Comparison of ENCODE assay signal across 10 cellular contexts in genomic region chr3:42747581-42747980, GRCh38. TPM values are rescaled to one million over a fixed set of nuclear protein-coding genes. Genes with fewer than 3 reads are reported as not detected.
A peak's percentile ranks its signal among the peaks of the same experiment; 100 is the strongest.
DNase-seq lines count a peak whose midpoint lies in the region; ATAC-seq and TF ChIP-seq lines count a peak whose summit lies in the region.
"Had no signal": no experiment of that assay in that cellular context is flagged by ENCODE, and none has a peak within 500 bp of the region (broad histone marks: within the 10 kb centered on the region; RNA-seq: fewer than 3 reads in every experiment).

No MANE protein-coding gene starts in this region.

- no peaks in the 10 kb centered on the region for H3K9me3 Mint-ChIP-seq in CD4-positive, alpha-beta T cell
- no peaks in the 10 kb centered on the region for H3K9me3 Mint-ChIP-seq in T-helper 1 cell treated with Interleukin-12 subunit alpha and Interleukin-12 subunit beta and Interleukin-4 antibody, amounts not matched to agents 30 μg/mL and 1 μg/mL, for 36 hours

- TF ChIP-seq POLR2A in ovary (IDR thresholded peaks at IDR 0.05), result no peak

- intact Hi-C loops in CD4-positive, alpha-beta T cell (cut with DNase I, micrococcal nuclease), result loop anchor here in 1 of 2 experiments (5.0 kb wide), 1 partner anchor 165 kb away; the partner anchor contains the start of gene SEC22C
- intact Hi-C loops in psoas muscle (cut with DNase I) (loop anchor here (5.0 to 10.0 kb wide), 2 partner anchors 93 to 165 kb away; partner anchors contain the start of genes SEC22C (in 1 of the 2) and ZBTB47 (in 1 of the 2)), ovary (cut with DNase I) (loop anchor here in 2 of 4 donors (10.0 kb wide), 2 partner anchors 93 to 163 kb away; partner anchors contain the start of genes SEC22C (in 1 of the 2) and ZBTB47 (in 1 of the 2))

- TF ChIP-seq CTCF in CD4-positive, alpha-beta T cell (IDR thresholded peaks at IDR 0.05), result no peak
- no peak for TF ChIP-seq CTCF in psoas muscle (IDR thresholded peaks at IDR 0.05)
- no peak for TF ChIP-seq CTCF in ovary (IDR thresholded peaks at IDR 0.05)

- ATAC-seq in CD4-positive, alpha-beta T cell (ENCODE audit: poor library complexity), result peak; percentile 91
- ATAC-seq in psoas muscle, result no peak
- no peak for ATAC-seq in GM21360 (IDR thresholded peaks at IDR 0.05; ENCODE audit: unreplicated experiment)
- ATAC-seq in HG03439 (IDR thresholded peaks at IDR 0.05; ENCODE audit: unreplicated experiment), result no peak

- no peak overlapping the region for H3K4me3 ChIP-seq in psoas muscle
- H3K4me3 ChIP-seq in ovary, result no peak overlapping the region
- H3K4me3 ChIP-seq: Peyer's patch had no signal

- POLR2A ChIA-PET in CD4-positive, alpha-beta T cell (lab: Charles Lee), result interaction anchor here (0.6 to 1.4 kb wide), 5 partner anchors 8 to 800 kb away, joined by 3 to 5 read pairs (median 4); partner anchors contain the start of gene VIPR1

- peak overlapping the region; percentile 49 for H3K4me3 Mint-ChIP-seq in CD4-positive, alpha-beta T cell
- H3K4me3 Mint-ChIP-seq in T-helper 1 cell treated with Interleukin-12 subunit alpha and Interleukin-12 subunit beta and Interleukin-4 antibody, amounts not matched to agents 30 μg/mL and 1 μg/mL, for 36 hours, result no peak overlapping the region

- no peaks in the 10 kb centered on the region for H3K36me3 ChIP-seq in psoas muscle (ENCODE audit: insufficient read depth in 1 of 2, low read depth in 1 of 2)
- H3K36me3 ChIP-seq in ovary, result no peaks in the 10 kb centered on the region
- H3K36me3 ChIP-seq: Peyer's patch had no signal

- no peaks in the 10 kb centered on the region for H3K36me3 Mint-ChIP-seq in CD4-positive, alpha-beta T cell (ENCODE audit: low read depth)
- no peaks in the 10 kb centered on the region for H3K36me3 Mint-ChIP-seq in T-helper 1 cell treated with Interleukin-12 subunit alpha and Interleukin-12 subunit beta and Interleukin-4 antibody, amounts not matched to agents 30 μg/mL and 1 μg/mL, for 36 hours (ENCODE audit: low read depth)

- DNase-seq in CD4-positive, alpha-beta T cell, result peak; percentile 22 to 50 (median 38)
- peak in 12 of 61 donors; percentile 11 to 63 (median 37) for DNase-seq in caudate nucleus (lab: John Stamatoyannopoulos, UW)
- no peak for DNase-seq in psoas muscle
- DNase-seq in LoVo (ENCODE audit: low spot score), result no peak
- DNase-seq in ovary, result no peak

- TF ChIP-seq EP300 in ovary (IDR thresholded peaks at IDR 0.05), result no peak

- H3K27ac ChIP-seq in CD4-positive, alpha-beta T cell (ENCODE audit: low read depth, low read length), result no peak overlapping the region
- peak overlapping the region; percentile 92 for H3K27ac ChIP-seq in caudate nucleus (ENCODE audit: low read depth, low read length)
- peak overlapping the region; percentile 21 for H3K27ac ChIP-seq in psoas muscle
- H3K27ac ChIP-seq in ovary, result no peak overlapping the region

- peak overlapping the region; percentile 88 for H3K27ac Mint-ChIP-seq in CD4-positive, alpha-beta T cell
- H3K27ac Mint-ChIP-seq in T-helper 1 cell treated with Interleukin-12 subunit alpha and Interleukin-12 subunit beta and Interleukin-4 antibody, amounts not matched to agents 30 μg/mL and 1 μg/mL, for 36 hours, result peak overlapping the region; percentile 50

- CTCF ChIA-PET in CD4-positive, alpha-beta T cell (lab: Charles Lee), result no interaction called here

- H3K27me3 ChIP-seq in CD4-positive, alpha-beta T cell (ENCODE audit: control insufficient read depth, insufficient read depth, low read length), result no peaks in the 10 kb centered on the region
- H3K27me3 ChIP-seq in psoas muscle (ENCODE audit: insufficient read depth in 3 of 3, low read length in 2 of 3), result no peaks in the 10 kb centered on the region
- H3K27me3 ChIP-seq in ovary, result no peaks in the 10 kb centered on the region
- H3K27me3 ChIP-seq: Peyer's patch had no signal

- 66 to 76% (median 71%) methylated on average over 6 of the region's 6 CpGs for WGBS in psoas muscle, 3 donors
- 82 to 87% (median 86%) methylated on average over 6 of the region's 6 CpGs for WGBS in ovary, 3 donors

- H3K27me3 Mint-ChIP-seq in CD4-positive, alpha-beta T cell, result no peaks in the 10 kb centered on the region
- H3K27me3 Mint-ChIP-seq in T-helper 1 cell treated with Interleukin-12 subunit alpha and Interleukin-12 subunit beta and Interleukin-4 antibody, amounts not matched to agents 30 μg/mL and 1 μg/mL, for 36 hours (ENCODE audit: low read depth), result no peaks in the 10 kb centered on the region

- peaks cover 22% of the 10 kb centered on the region for H3K4me1 ChIP-seq in psoas muscle
- H3K4me1 ChIP-seq in ovary (ENCODE audit: insufficient read depth), result peaks cover 9% of the 10 kb centered on the region

- H3K9me3 ChIP-seq in CD4-positive, alpha-beta T cell (ENCODE audit: control insufficient read depth, low read length), result no peaks in the 10 kb centered on the region
- H3K9me3 ChIP-seq in psoas muscle (no peaks in the 10 kb centered on the region), ovary (no peaks in the 10 kb centered on the region)
- H3K9me3 ChIP-seq: Peyer's patch had no signal

- H3K4me1 Mint-ChIP-seq in CD4-positive, alpha-beta T cell (ENCODE audit: low read depth), result peaks cover 57% of the 10 kb centered on the region
- H3K4me1 Mint-ChIP-seq in T-helper 1 cell treated with Interleukin-12 subunit alpha and Interleukin-12 subunit beta and Interleukin-4 antibody, amounts not matched to agents 30 μg/mL and 1 μg/mL, for 36 hours (ENCODE audit: low read depth), result peaks cover 19% of the 10 kb centered on the region

RNA-seq across cellular contexts. Expression of gene CCDC13, which starts 25.5 kb away (rescaled TPM):
- total RNA-seq in CD4-positive, alpha-beta T cell, result under 1 TPM in 1 of 2 experiments, not detected in 1; 0.38 TPM
- total RNA-seq in psoas muscle (1 to 10 TPM in 1 of 4 donors, under 1 TPM in 3; 0.47 to 1.1 (median 0.62) TPM), ovary (1 to 10 TPM in 3 of 7 donors, under 1 TPM in 4; 0.24 to 5.7 (median 0.60) TPM)
- polyA plus RNA-seq in psoas muscle (1 to 10 TPM in 1 of 3 donors, under 1 TPM in 2; 0.30 to 1.2 (median 0.66) TPM), ovary (1 to 10 TPM in 1 of 2 donors, under 1 TPM in 1; 0.75 to 1.6 TPM)

RNA-seq across cellular contexts. Expression of gene HHATL, which starts 45.0 kb away (rescaled TPM):
- total RNA-seq in CD4-positive, alpha-beta T cell, result not detected
- total RNA-seq in psoas muscle (100 to 1,000 TPM; 157 to 276 (median 212) TPM), ovary (1 to 10 TPM in 1 of 7 donors, under 1 TPM in 2, not detected in 4; 0.25 to 1.3 (median 0.79) TPM)
- polyA plus RNA-seq in psoas muscle (100 to 1,000 TPM in 1 of 3 donors, 10 to 100 TPM in 2; 37.0 to 188 (median 50.4) TPM), ovary (under 1 TPM in 1 of 2 donors, not detected in 1; 0.12 TPM)
- total RNA-seq: mononuclear cell had no signal

RNA-seq across cellular contexts. Expression of gene HIGD1A, which starts 56.7 kb away (rescaled TPM):
- total RNA-seq in CD4-positive, alpha-beta T cell, result 10 to 100 TPM in 1 of 2 experiments, 1 to 10 TPM in 1; 9.3 to 11.3 TPM
- total RNA-seq in psoas muscle (100 to 1,000 TPM in 2 of 4 donors, 10 to 100 TPM in 2; 81.0 to 118 (median 93.5) TPM), ovary (10 to 100 TPM; 44.6 to 88.8 (median 65.4) TPM)
- polyA plus RNA-seq in psoas muscle (100 to 1,000 TPM; 136 to 169 (median 165) TPM), ovary (100 to 1,000 TPM in 1 of 2 donors, 10 to 100 TPM in 1; 63.9 to 126 TPM)

Comparison
In these comparisons a context has a peak if more than half of its experiments do, and no peak if none do; other contexts are left out.
1. DNase-seq: peak in CD4-positive, alpha-beta T cell (10 of 10); none in psoas muscle (0 of 2), LoVo (single experiment) and ovary (0 of 5).
2. H3K27ac ChIP-seq: peak in caudate nucleus (single experiment) and psoas muscle (single experiment); none in CD4-positive, alpha-beta T cell (single experiment) and ovary (0 of 2).
3. RNA of gene HHATL, which starts 45.0 kb away (total RNA-seq): 157 to 276 TPM in psoas muscle; 0.25 to 1.3 TPM in ovary and not detected in CD4-positive, alpha-beta T cell; every median in the first group is over 10 times any median in the second.